In genomic region chr9:37382161-37382981, GRCh38 we compare ENCODE assay signal across 14 cellular contexts. TPM values are rescaled to one million over a fixed set of nuclear protein-coding genes. Genes with fewer than 3 reads are reported as not detected.
DNase-seq lines count a peak whose midpoint lies in the region; ATAC-seq and TF ChIP-seq lines count a peak whose summit lies in the region.
"Had no signal": no experiment of that assay in that cellular context is flagged by ENCODE, and none has a peak within 500 bp of the region (broad histone marks: within the 10 kb centered on the region; RNA-seq: fewer than 3 reads in every experiment).

No MANE protein-coding gene starts in this region.

- peak overlapping the region; percentile 63 for H3K4me3 ChIP-seq in DOHH2 (ENCODE audit: low read length)
- H3K4me3 ChIP-seq in OCI-LY7 (ENCODE audit: low read depth, low read length, poor library complexity, severe bottlenecking) = peak overlapping the region; percentile 30

- H3F3A ChIP-seq in DOHH2 (ENCODE audit: control insufficient read depth, insufficient read depth) = peaks cover 43% of the 10 kb centered on the region

- H3K36me3 ChIP-seq in DOHH2 (ENCODE audit: control insufficient read depth, low read length) (peaks cover 11% of the 10 kb centered on the region), OCI-LY7 (ENCODE audit: insufficient read depth, low read length) (peaks cover 7% of the 10 kb centered on the region)

- H3K9me2 ChIP-seq in DOHH2 (replicated peaks; ENCODE audit: control insufficient read depth, low read length) (no peaks in the 10 kb centered on the region), OCI-LY7 (ENCODE audit: insufficient read depth, low read length) (no peaks in the 10 kb centered on the region)
- H3K9me2 ChIP-seq: SK-N-SH had no signal

- peak overlapping the region; percentile 30; the same call in 1 of the 2 replicates for H2AFZ ChIP-seq in OCI-LY7 (ENCODE audit: low read length)

- peak; percentile 71 for DNase-seq in OCI-LY7 (ENCODE audit: low spot score)
- DNase-seq in NCI-H1436 treated with DMSO at 0.1 percent for 48 hours (lab: John Stamatoyannopoulos, UW) = no peak
- DNase-seq in globus pallidus (ENCODE audit: low spot score) = no peak
- no peak for DNase-seq in NCI-H2196 treated with DMSO at 0.1 percent for 48 hours (lab: John Stamatoyannopoulos, UW; ENCODE audit: unreplicated experiment)
- DNase-seq in T-helper 2 cell = no peak
- DNase-seq: ACHN, IMR-90, mesenchymal stem cell, NCI-H1092, nephron progenitor cell, SK-N-SH had no signal

- H3K9me3 ChIP-seq in DOHH2 (ENCODE audit: control insufficient read depth, insufficient read depth, low read length) (peaks cover 7% of the 10 kb centered on the region; the same call in 1 of the 2 replicates), OCI-LY7 (ENCODE audit: low read length) (peaks cover 5% of the 10 kb centered on the region; the same call in 1 of the 2 replicates)
- H3K9me3 ChIP-seq: SK-N-SH had no signal

- H3K79me2 ChIP-seq in DOHH2 (ENCODE audit: control insufficient read depth, low read length) (peaks cover 12% of the 10 kb centered on the region), OCI-LY7 (ENCODE audit: insufficient read depth, low read depth, low read length) (no peaks in the 10 kb centered on the region)

- POLR2A ChIA-PET in OCI-LY7 (lab: Charles Lee) = interaction anchor here (0.5 to 12.9 kb wide), 18 partner anchors 10 to 509 kb away, joined by 3 to 170 read pairs (median 6); no protein-coding TSS in a partner anchor

- peak overlapping the region; percentile 99 for H3K27ac ChIP-seq in DOHH2 (ENCODE audit: low read depth, low read length)
- peak overlapping the region; percentile 90 for H3K27ac ChIP-seq in OCI-LY7 (ENCODE audit: low read depth, low read length, poor library complexity, severe bottlenecking)

- TF ChIP-seq CTCF in DOHH2 (IDR thresholded peaks at IDR 0.05; ENCODE audit: low read depth, low read length, poor library complexity, severe bottlenecking) (no peak), OCI-LY7 (conservative IDR thresholded peaks at IDR 0.05; ENCODE audit: low read length) (no peak)

- CTCF ChIA-PET in OCI-LY7 (lab: Charles Lee; ENCODE audit: unreplicated experiment) = interaction anchor here (0.6 to 1.7 kb wide), 4 partner anchors 11 to 31 kb away, joined by 3 to 7 read pairs (median 4); no protein-coding TSS in a partner anchor

- no peaks in the 10 kb centered on the region for H3K27me3 ChIP-seq in DOHH2 (ENCODE audit: control insufficient read depth, low read length)

- H4K20me1 ChIP-seq in DOHH2 (ENCODE audit: control insufficient read depth, insufficient read depth, low read depth, low read length) = no peaks in the 10 kb centered on the region
- no peaks in the 10 kb centered on the region for H4K20me1 ChIP-seq in OCI-LY7 (ENCODE audit: insufficient read depth, low read length)

- H3K4me2 ChIP-seq in DOHH2 (ENCODE audit: low read length) (peak overlapping the region; percentile 63), OCI-LY7 (ENCODE audit: low read length) (peak overlapping the region; percentile 54)
- H3K4me2 ChIP-seq: SK-N-SH had no signal

- intact Hi-C loops in OCI-LY7 (cut with micrococcal nuclease; ENCODE audit: unreplicated experiment) = no loop called here

- TSS peak; percentile 85 for BruUV-seq in OCI-LY7 (replicated peaks; lab: Mats Ljungman, UMichigan)

- peak; percentile 40 for ATAC-seq in GM18907 (IDR thresholded peaks at IDR 0.05; ENCODE audit: unreplicated experiment)
- peak; percentile 36 for ATAC-seq in HG02642 (IDR thresholded peaks at IDR 0.05; ENCODE audit: poor library complexity, unreplicated experiment)

- H3K4me1 ChIP-seq in DOHH2 (ENCODE audit: control insufficient read depth, low read length) = peaks cover 99% of the 10 kb centered on the region
- H3K4me1 ChIP-seq in OCI-LY7 (ENCODE audit: insufficient read depth, low read length, poor library complexity, severe bottlenecking) = peaks cover 93% of the 10 kb centered on the region

RNA-seq across cellular contexts. Expression of gene GRHPR, which starts 40.1 kb away (rescaled TPM):
- total RNA-seq in OCI-LY7 (2014; rRNA removed; shearing (Covaris generic)) = 135 and 148 TPM in 2 replicates
- total RNA-seq in OCI-LY7 (2022) = 105 and 106 TPM in 2 replicates
